Comparison of ENCODE assay signal across 8 cellular contexts in genomic region chr5:37840036-37840909, GRCh38. TPM values are rescaled to one million over a fixed set of nuclear protein-coding genes. Genes with fewer than 3 reads are reported as not detected.
DNase-seq lines count a peak whose midpoint lies in the region; ATAC-seq, FAIRE-seq and TF ChIP-seq lines count a peak whose summit lies in the region.

A gene with protein sequence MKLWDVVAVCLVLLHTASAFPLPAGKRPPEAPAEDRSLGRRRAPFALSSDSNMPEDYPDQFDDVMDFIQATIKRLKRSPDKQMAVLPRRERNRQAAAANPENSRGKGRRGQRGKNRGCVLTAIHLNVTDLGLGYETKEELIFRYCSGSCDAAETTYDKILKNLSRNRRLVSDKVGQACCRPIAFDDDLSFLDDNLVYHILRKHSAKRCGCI (minus strand): TSS chr5:37840041. CDS start chr5:37834796, 5,245 bp downstream.

- H3K27ac Mint-ChIP-seq in brain (peak within 1 kb of the TSS in 3 of 5 experiments; percentile 26 to 72 (median 69)), CD14-positive monocyte (no peak within 1 kb of the TSS)
- H3K27ac Mint-ChIP-seq in stimulated activated naive CD8-positive, alpha-beta T cell treated with anti-CD3 and anti-CD28 coated beads, Interleukin-15, amount 100 ng/mL, for 72 hours: no peak within 1 kb of the TSS

- H3K36me3 Mint-ChIP-seq in brain (no peaks in the 10 kb centered on the region), CD14-positive monocyte (peaks cover 5 to 11% of the 10 kb centered on the region in 2 donors)

- peak within 1 kb of the TSS; percentile 81 for H3K9ac ChIP-seq in keratinocyte (ENCODE audit: control insufficient read depth, extremely low read depth, insufficient read depth, low read length)

- peak within 1 kb of the TSS; percentile 96 for H3K4me2 ChIP-seq in keratinocyte (ENCODE audit: control insufficient read depth, extremely low read depth, insufficient read depth, low read depth, low read length)

- dilution Hi-C loops in keratinocyte (cut with MboI; ENCODE audit: extremely low pct_ligation_motif_present, low sequenced_read_pairs): no loop called here

- TF ChIP-seq CTCF in brain (conservative IDR thresholded peaks at IDR 0.05): peak in 1 of 2 experiments; percentile 34
- TF ChIP-seq CTCF in keratinocyte (optimal IDR thresholded peaks at IDR 0.05 in 1 of 3, IDR thresholded peaks at IDR 0.05 in 1 of 3, conservative IDR thresholded peaks at IDR 0.05 in 1 of 3; ENCODE audit: extremely low read depth in 1 of 3, insufficient read depth in 2 of 3, low read length in 3 of 3): peak in 2 of 3 experiments; percentile 31 to 42
- TF ChIP-seq CTCF in CD14-positive monocyte (IDR thresholded peaks at IDR 0.05): no peak

- ATAC-seq in stimulated activated naive CD8-positive, alpha-beta T cell treated with anti-CD3 and anti-CD28 coated beads, Interleukin-15, amount 100 ng/mL, for 72 hours: peak; percentile 15

- no peaks in the 10 kb centered on the region for H3K36me3 ChIP-seq in keratinocyte (ENCODE audit: control insufficient read depth in 2 of 2, extremely low read depth in 1 of 2, insufficient read depth in 2 of 2, low read length in 2 of 2)

- peaks cover 95% of the 10 kb centered on the region for H3K27me3 Mint-ChIP-seq in brain
- H3K27me3 Mint-ChIP-seq in stimulated activated naive CD8-positive, alpha-beta T cell treated with anti-CD3 and anti-CD28 coated beads, Interleukin-15, amount 100 ng/mL, for 72 hours: peaks cover 97% of the 10 kb centered on the region
- peaks cover 76 to 96% (median 93%) of the 10 kb centered on the region in 3 donors for H3K27me3 Mint-ChIP-seq in CD14-positive monocyte (ENCODE audit: low read depth in 3 of 3)

- H3K4me1 Mint-ChIP-seq in brain (peaks cover 61% of the 10 kb centered on the region), CD14-positive monocyte (peaks cover 34% of the 10 kb centered on the region)
- H3K4me1 Mint-ChIP-seq in stimulated activated naive CD8-positive, alpha-beta T cell treated with anti-CD3 and anti-CD28 coated beads, Interleukin-15, amount 100 ng/mL, for 72 hours: peaks cover 42% of the 10 kb centered on the region

- no peaks in the 10 kb centered on the region for H3K9me3 ChIP-seq in keratinocyte (ENCODE audit: control insufficient read depth, low read depth, low read length)

- in situ Hi-C loops in Caki2 (cut with HindIII; ENCODE audit: low pct_unique_long_range_greater_than_20kb, low sequenced_read_pairs): no loop called here

- no peaks in the 10 kb centered on the region for H4K20me1 ChIP-seq in keratinocyte (ENCODE audit: control insufficient read depth, extremely low read depth, insufficient read depth, low read length)

- intact Hi-C loops in CD14-positive monocyte (cut with micrococcal nuclease): no loop called here

- peak within 1 kb of the TSS; percentile 55 to 91 (median 76) for H3K4me3 ChIP-seq in keratinocyte (ENCODE audit: control insufficient read depth in 2 of 3, extremely low read depth in 1 of 3, insufficient read depth in 2 of 3, low read depth in 1 of 3, low read length in 3 of 3)

- H3K4me1 ChIP-seq in keratinocyte (ENCODE audit: control insufficient read depth, extremely low read depth, insufficient read depth, low read length): peaks cover 20% of the 10 kb centered on the region

- DNase-seq in Caki2 (ENCODE audit: low read depth) (peak; percentile 33), HT1080 (ENCODE audit: low read depth) (peak; percentile 56), keratinocyte (ENCODE audit: low read depth, low spot score) (no peak), RKO (ENCODE audit: low spot score) (no peak), CD14-positive monocyte (ENCODE audit: low spot score) (no peak)
- DNase-seq in stimulated activated naive CD8-positive, alpha-beta T cell treated with anti-CD3 and anti-CD28 coated beads, Interleukin-15, amount 100 ng/mL, for 72 hours: no peak
- DNase-seq in stimulated activated CD4-positive, alpha-beta T cell treated with anti-CD3 and anti-CD28 coated beads, Interleukin-2, amount 100 ng/mL, for 48 hours: no peak

- peak within 1 kb of the TSS; percentile 80 for H3K27ac ChIP-seq in keratinocyte (ENCODE audit: control insufficient read depth, insufficient read depth, low read length)

- H3K9me3 Mint-ChIP-seq in brain: peaks cover 0 to 6% (median 3%) of the 10 kb centered on the region in 5 experiments
- no peaks in the 10 kb centered on the region for H3K9me3 Mint-ChIP-seq in stimulated activated naive CD8-positive, alpha-beta T cell treated with anti-CD3 and anti-CD28 coated beads, Interleukin-15, amount 100 ng/mL, for 72 hours
- peaks cover 0 to 19% (median 9%) of the 10 kb centered on the region in 7 donors for H3K9me3 Mint-ChIP-seq in CD14-positive monocyte

- FAIRE-seq in keratinocyte (lab: Jason Lieb, UNC): no peak

- H3K27me3 ChIP-seq in keratinocyte (ENCODE audit: control insufficient read depth, extremely low read depth, insufficient read depth, low read length): no peaks in the 10 kb centered on the region

- peaks cover 45% of the 10 kb centered on the region for H3K79me2 ChIP-seq in keratinocyte (ENCODE audit: control insufficient read depth, insufficient read depth, low read length)

- H3K4me3 Mint-ChIP-seq in brain (peak within 1 kb of the TSS; percentile 84 to 96 (median 86)), CD14-positive monocyte (peak within 1 kb of the TSS in 1 of 2 donors; percentile 90)
- H3K4me3 Mint-ChIP-seq in stimulated activated naive CD8-positive, alpha-beta T cell treated with anti-CD3 and anti-CD28 coated beads, Interleukin-15, amount 100 ng/mL, for 72 hours: peak within 1 kb of the TSS; percentile 15 to 46

- peak within 1 kb of the TSS; percentile 84 for H2AFZ ChIP-seq in keratinocyte (ENCODE audit: control insufficient read depth, low read length)

- H3K9me1 ChIP-seq in keratinocyte (ENCODE audit: control insufficient read depth, extremely low read depth, insufficient read depth, low read length): no peaks in the 10 kb centered on the region

RNA-seq across cellular contexts. Expression of the gene that starts here (rescaled TPM):
- total RNA-seq in Caki2 (2014; rRNA removed; shearing (Covaris generic); ENCODE audit: low replicate concordance): not detected in 2 replicates
- total RNA-seq in HT1080 (2014; rRNA removed; shearing (Covaris generic)): 1.0 and 1.4 TPM in 2 replicates
- polyA plus RNA-seq in HT1080 (2015; cell fraction: cytosol; rRNA removed): 2.3 and 3.2 TPM in 2 replicates
- polyA plus RNA-seq in HT1080 (2015; cell fraction: nucleus; rRNA removed): 2.6 and 3.2 TPM in 2 replicates
- polyA plus RNA-seq in brain (ENCODE audit: insufficient read depth, low read depth, low replicate concordance) (0.22 TPM), keratinocyte (0.95 to 3.3 TPM (median 2.4 TPM) in 3 replicates), CD14-positive monocyte (not detected)
- polyA plus RNA-seq in keratinocyte (2011; ENCODE audit: low read depth): 1.3 TPM
- polyA plus RNA-seq in keratinocyte (2011; cell fraction: cytosol; rRNA removed): 1.2 and 1.9 TPM in 2 replicates
- 4.5 and 5.0 TPM in 2 replicates for polyA plus RNA-seq in keratinocyte (2011; cell fraction: nucleus; rRNA removed)
- polyA plus RNA-seq in keratinocyte (2012; ENCODE audit: low replicate concordance): 1.9 and 2.9 TPM in 2 replicates
- 0.59 to 3.0 TPM (median 2.3 TPM) in 3 replicates for polyA minus RNA-seq in keratinocyte
- polyA minus RNA-seq in keratinocyte (2011; cell fraction: cytosol; rRNA and poly(A)+ RNA removed): 0.58 TPM
- polyA minus RNA-seq in keratinocyte (2011; cell fraction: nucleus; rRNA and poly(A)+ RNA removed): 2.2 and 3.6 TPM in 2 replicates

Comparison
In these comparisons a context has a peak if more than half of its experiments do, and no peak if none do; other contexts are left out.
1. Peak in DNase-seq in Caki2; RNA of the gene not detected or under 1 TPM.
2. H3K27ac Mint-ChIP-seq: peak in brain (3 of 5); none in stimulated activated naive CD8-positive, alpha-beta T cell treated with anti-CD3 and anti-CD28 coated beads, Interleukin-15, amount 100 ng/mL, for 72 hours (0 of 2) and CD14-positive monocyte (0 of 7).